ENCODE assay signal across 8 cellular contexts in genomic region chr12:65278576-65279386, GRCh38. TPM values are rescaled to one million over a fixed set of nuclear protein-coding genes. Genes with fewer than 3 reads are reported as not detected.
DNase-seq lines count a peak whose midpoint lies in the region; ATAC-seq, FAIRE-seq and TF ChIP-seq lines count a peak whose summit lies in the region.

TSS of gene MSRB3 (plus strand) at chr12:65278683. CDS start at chr12:65308580, 29,897 bp downstream.

- H3K4me1 ChIP-seq in left lung = peaks cover 0 to 26% of the 10 kb centered on the region in 2 donors

- H3K9me3 Mint-ChIP-seq in T-cell = no peaks in the 10 kb centered on the region
- H3K9me3 Mint-ChIP-seq in stimulated activated naive B cell treated with anti-CD40 and anti-IgM and Interleukin-4, amounts not matched to agents 10 μg/mL and 1 μg/mL and 100 μg/mL, for 72 hours = no peaks in the 10 kb centered on the region

- peaks cover 42 to 55% of the 10 kb centered on the region in 2 donors for H3K27me3 Mint-ChIP-seq in T-cell
- peaks cover 27 to 35% of the 10 kb centered on the region in 2 donors for H3K27me3 Mint-ChIP-seq in stimulated activated naive B cell treated with anti-CD40 and anti-IgM and Interleukin-4, amounts not matched to agents 10 μg/mL and 1 μg/mL and 100 μg/mL, for 72 hours

- no peak for FAIRE-seq in D721Med (lab: Jason Lieb, UNC)

- peak within 1 kb of the TSS in 54 of 59 donors; percentile 7 to 87 (median 74) for H3K27ac ChIP-seq in dorsolateral prefrontal cortex
- peak within 1 kb of the TSS; percentile 83 to 88 for H3K27ac ChIP-seq in left lung

- peak within 1 kb of the TSS; percentile 45 to 67 (median 63) for H3K4me3 Mint-ChIP-seq in T-cell
- peak within 1 kb of the TSS; percentile 75 to 83 for H3K4me3 Mint-ChIP-seq in stimulated activated naive B cell treated with anti-CD40 and anti-IgM and Interleukin-4, amounts not matched to agents 10 μg/mL and 1 μg/mL and 100 μg/mL, for 72 hours

- peak; percentile 92 for DNase-seq in AG08396 (ENCODE audit: low spot score)
- DNase-seq in T-cell = peak in 12 of 34 experiments; percentile 0 to 25 (median 6)
- peak; percentile 35 to 83 (median 65) for DNase-seq in dorsolateral prefrontal cortex
- peak; percentile 77 to 91 for DNase-seq in left lung
- peak; percentile 6 for DNase-seq in stimulated activated naive B cell treated with anti-CD40 and anti-IgM and Interleukin-4, amounts not matched to agents 10 μg/mL and 1 μg/mL and 100 μg/mL, for 72 hours
- DNase-seq in D721Med (ENCODE audit: insufficient read length, low spot score) = no peak

- H3K36me3 ChIP-seq in left lung = no peaks in the 10 kb centered on the region

- H3K27ac Mint-ChIP-seq in T-cell = no peak within 1 kb of the TSS
- no peak within 1 kb of the TSS for H3K27ac Mint-ChIP-seq in stimulated activated naive B cell treated with anti-CD40 and anti-IgM and Interleukin-4, amounts not matched to agents 10 μg/mL and 1 μg/mL and 100 μg/mL, for 72 hours

- CTCF ChIA-PET in T-cell (lab: Charles Lee) = no interaction called here

- no peaks in the 10 kb centered on the region for H3K9me3 ChIP-seq in left lung

- intact Hi-C loops in dorsolateral prefrontal cortex (cut with DNase I) (loop anchor here in 1 of 2 donors (10.0 kb wide), 1 partner anchor 114 kb away; the partner anchor contains the start of gene LEMD3), left lung (cut with DNase I) (no loop called here)

- H3K27me3 ChIP-seq in dorsolateral prefrontal cortex (no peaks in the 10 kb centered on the region), left lung (peaks cover 0 to 23% of the 10 kb centered on the region in 2 donors)

- POLR2A ChIA-PET in T-cell (lab: Charles Lee) = no interaction called here

- TF ChIP-seq CTCF in dorsolateral prefrontal cortex (IDR thresholded peaks at IDR 0.05 in 54 of 56, conservative IDR thresholded peaks at IDR 0.05 in 2 of 56; ENCODE audit: low read depth in 1 of 56, partially characterized antibody in 56 of 56) (peak in 2 of 56 donors; percentile 3 to 9), left lung (IDR thresholded peaks at IDR 0.05) (no peak), D721Med (IDR thresholded peaks at IDR 0.05; ENCODE audit: insufficient read depth, missing control alignments) (no peak)

- H3K36me3 Mint-ChIP-seq in T-cell = no peaks in the 10 kb centered on the region
- H3K36me3 Mint-ChIP-seq in stimulated activated naive B cell treated with anti-CD40 and anti-IgM and Interleukin-4, amounts not matched to agents 10 μg/mL and 1 μg/mL and 100 μg/mL, for 72 hours = no peaks in the 10 kb centered on the region

- H3K4me1 Mint-ChIP-seq in T-cell = peaks cover 9 to 13% (median 9%) of the 10 kb centered on the region in 3 donors
- H3K4me1 Mint-ChIP-seq in stimulated activated naive B cell treated with anti-CD40 and anti-IgM and Interleukin-4, amounts not matched to agents 10 μg/mL and 1 μg/mL and 100 μg/mL, for 72 hours = peaks cover 6 to 21% of the 10 kb centered on the region in 2 donors

- ATAC-seq in GM18498 (IDR thresholded peaks at IDR 0.05; ENCODE audit: unreplicated experiment) (peak; percentile 71), HG03095 (IDR thresholded peaks at IDR 0.05; ENCODE audit: unreplicated experiment) (peak; percentile 58), T-cell (replicated peaks in 1 of 4) (peak; percentile 38 to 72 (median 51)), left lung (peak; percentile 95)
- ATAC-seq in stimulated activated naive B cell treated with anti-CD40 and anti-IgM and Interleukin-4, amounts not matched to agents 10 μg/mL and 1 μg/mL and 100 μg/mL, for 72 hours (replicated peaks) = peak; percentile 72 to 80

- H3K4me3 ChIP-seq in dorsolateral prefrontal cortex = peak within 1 kb of the TSS; percentile 61 to 93 (median 81)
- H3K4me3 ChIP-seq in left lung = peak within 1 kb of the TSS; percentile 67 to 79

RNA-seq across cellular contexts. Expression of gene MSRB3, which starts in this region (rescaled TPM):
- under 1 TPM; 0.22 to 0.90 (median 0.56) TPM for total RNA-seq in T-cell
- total RNA-seq in dorsolateral prefrontal cortex = 10 to 100 TPM in 119 of 120 experiments, 1 to 10 TPM in 1; 9.5 to 45.8 (median 20.7) TPM
- 10 to 100 TPM; 48.4 to 50.5 TPM for total RNA-seq in left lung

Comparison
In these comparisons a context has a peak if more than half of its experiments do, and no peak if none do; other contexts are left out.
1. RNA of gene MSRB3 (total RNA-seq): 48.4 to 50.5 TPM in left lung and 9.5 to 45.8 TPM in dorsolateral prefrontal cortex; 0.22 to 0.90 TPM in T-cell; every median in the first group is over 4 times any median in the second.
2. Peak in ATAC-seq in T-cell; RNA of the gene not detected or under 1 TPM.
3. Peak in every context shown above with its lines, with median percentiles within 50 percentile points of each other: ATAC-seq.